18 cellular contexts compared by ENCODE assay signal in the genomic region with DNA sequence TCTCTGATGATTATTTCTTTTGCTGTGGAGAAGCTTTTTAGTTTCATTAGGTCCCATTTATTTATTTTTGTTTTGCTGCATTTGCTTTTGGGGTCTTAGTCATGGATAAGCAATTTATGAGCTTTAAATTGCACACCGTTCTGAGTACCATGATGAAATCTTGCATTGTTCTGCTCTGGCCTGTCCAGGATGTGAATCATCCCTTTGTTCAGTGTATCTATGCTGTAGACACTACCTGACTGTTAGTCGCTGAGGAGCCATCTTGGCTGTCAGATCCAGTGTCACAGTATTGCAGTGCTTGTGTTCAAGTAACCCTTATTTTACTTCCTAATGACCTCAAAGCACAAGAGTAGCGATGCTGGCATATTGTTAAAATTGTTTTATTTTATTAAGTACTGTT.
A peak's percentile ranks its signal among the peaks of the same experiment; 100 is the strongest.
DNase-seq lines count a peak whose midpoint lies in the region; ATAC-seq, FAIRE-seq and TF ChIP-seq lines count a peak whose summit lies in the region.
"Had no signal": no experiment of that assay in that cellular context is flagged by ENCODE, and none has a peak within 500 bp of the region (broad histone marks: within the 10 kb centered on the region; RNA-seq: fewer than 3 reads in every experiment).

No MANE protein-coding gene starts in this region.

- FAIRE-seq in HTR-8/SVneo (lab: Jason Lieb, UNC): peak; percentile 65
- FAIRE-seq: K562, RCC 7860 had no signal

- CTCF ChIA-PET in mammary epithelial cell (lab: Charles Lee; ENCODE audit: low non-redundant PET): no interaction called here

- no peak for TF ChIP-seq CTCF in mammary epithelial cell (conservative IDR thresholded peaks at IDR 0.05 in 1 of 2, IDR thresholded peaks at IDR 0.05 in 1 of 2; ENCODE audit: extremely low read depth in 1 of 2, insufficient read depth in 1 of 2, low read depth in 1 of 2, low read length in 2 of 2)

- in situ Hi-C loops in mammary epithelial cell (cut with MboI; ENCODE audit: low sequenced_read_pairs in 2 of 2): no loop called here

- no peak overlapping the region for H3K9ac ChIP-seq in mammary epithelial cell (ENCODE audit: insufficient read depth, low read length)

- intact Hi-C loops in mammary epithelial cell (cut with micrococcal nuclease): loop anchor here (2.0 to 10.0 kb wide), 2 partner anchors 62 to 254 kb away; no protein-coding TSS in a partner anchor

- no peaks in the 10 kb centered on the region for H3K9me3 ChIP-seq in mammary epithelial cell (replicated peaks; ENCODE audit: insufficient read depth, low read length)
- H3K9me3 ChIP-seq: SJCRH30 had no signal

- peak overlapping the region; percentile 37 for H2AFZ ChIP-seq in mammary epithelial cell (ENCODE audit: low read depth, low read length)

- WGBS in mammary epithelial cell (ENCODE audit: low coverage, missing lambda C conversion rate): 0% methylated on average over 3 of the region's 3 CpGs

- DNase-seq in Ammon's horn (ENCODE audit: low spot score) (peak; percentile 16), HTR-8/SVneo (ENCODE audit: insufficient read length, low spot score) (no peak), mammary epithelial cell (peak; percentile 86), medulla oblongata (ENCODE audit: extremely low spot score) (peak; percentile 63), RPMI8226 (no peak), NCI-H2171 (lab: John Stamatoyannopoulos, UW) (no peak), NCI-H1105 treated with DMSO at 0.1 percent for 48 hours (lab: John Stamatoyannopoulos, UW) (no peak)
- DNase-seq: C1 segment of cervical spinal cord, EL, H7, NCI-H1048, NCI-H1694, NCI-H446 treated with DMSO at 0.1 percent for 48 hours, NCI-H774, SJCRH30 had no signal

- no peaks in the 10 kb centered on the region for H3K27me3 ChIP-seq in mammary epithelial cell (ENCODE audit: insufficient read depth, low read length)
- H3K27me3 ChIP-seq: SJCRH30 had no signal

- peak overlapping the region in 1 of 3 experiments; percentile 13 for H3K4me3 ChIP-seq in mammary epithelial cell (replicated peaks in 1 of 3; ENCODE audit: insufficient read depth in 1 of 3, low read depth in 2 of 3, low read length in 3 of 3)
- H3K4me3 ChIP-seq: K562, SJCRH30 had no signal

- peaks cover 15% of the 10 kb centered on the region for H3K79me2 ChIP-seq in mammary epithelial cell (ENCODE audit: insufficient read depth, low read length)

- peak overlapping the region; percentile 86 for H3K27ac ChIP-seq in mammary epithelial cell (ENCODE audit: insufficient read depth, low read depth, low read length)
- H3K27ac ChIP-seq: SJCRH30 had no signal

- no peaks in the 10 kb centered on the region for H3K36me3 ChIP-seq in mammary epithelial cell (ENCODE audit: insufficient read depth, low read length)
- H3K36me3 ChIP-seq: SJCRH30 had no signal

- no peaks in the 10 kb centered on the region for H4K20me1 ChIP-seq in mammary epithelial cell (ENCODE audit: insufficient read depth, low read length)

- peak overlapping the region; percentile 66 for H3K4me2 ChIP-seq in mammary epithelial cell (ENCODE audit: insufficient read depth, low read depth, low read length)

- peaks cover 19% of the 10 kb centered on the region for H3K4me1 ChIP-seq in mammary epithelial cell (ENCODE audit: insufficient read depth, low read length)
- H3K4me1 ChIP-seq: SJCRH30 had no signal

- dilution Hi-C loops in mammary epithelial cell (cut with HindIII; ENCODE audit: low sequenced_read_pairs): no loop called here

- no peak for ATAC-seq in HG02610 (IDR thresholded peaks at IDR 0.05; ENCODE audit: unreplicated experiment)
- ATAC-seq: K562 had no signal

- no TSS peak for BruUV-seq in mammary epithelial cell (replicated peaks; lab: Mats Ljungman, UMichigan)

Comparison
In these comparisons a context has a peak if more than half of its experiments do, and no peak if none do; other contexts are left out.
1. DNase-seq: peak in Ammon's horn (single experiment), mammary epithelial cell (single experiment) and medulla oblongata (single experiment); none in HTR-8/SVneo (single experiment), RPMI8226 (single experiment), NCI-H2171 (single experiment) and NCI-H1105 treated with DMSO at 0.1 percent for 48 hours (single experiment).